ENCODE assay signal across 17 cellular contexts in the genomic region with DNA sequence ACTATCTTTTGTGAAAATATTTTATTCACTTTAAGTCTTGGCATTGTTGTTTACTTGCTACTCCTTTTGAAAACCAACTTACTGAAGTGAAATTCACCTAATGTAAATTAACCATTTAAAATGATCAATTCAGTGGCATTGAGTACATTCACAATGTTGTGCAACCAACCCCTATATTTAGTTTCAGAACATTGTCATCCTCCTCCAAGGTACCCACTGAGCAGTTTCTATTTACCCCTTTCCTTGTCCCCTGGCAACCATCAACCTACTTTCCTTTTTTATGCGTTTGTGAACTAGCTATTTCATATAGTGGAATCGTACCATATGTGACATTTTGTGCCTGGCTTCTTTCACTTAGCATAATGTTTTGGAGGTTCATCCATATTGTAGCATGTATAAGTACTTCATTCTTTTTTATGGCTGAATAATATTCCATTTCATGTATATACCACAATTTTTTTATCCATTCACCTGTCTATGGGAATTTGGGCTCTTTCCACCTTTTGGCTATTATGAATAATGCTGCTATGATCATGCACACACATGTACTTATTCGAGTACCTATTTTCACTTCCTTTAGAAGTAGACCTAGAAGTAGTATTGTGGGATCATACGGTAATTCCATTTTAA.
DNase-seq lines count a peak whose midpoint lies in the region; ATAC-seq lines count a peak whose summit lies in the region.
"Had no signal": no experiment of that assay in that cellular context is flagged by ENCODE, and none has a peak within 500 bp of the region (broad histone marks: within the 10 kb centered on the region; RNA-seq: fewer than 3 reads in every experiment).

No MANE protein-coding gene starts in this region.

- H3K27me3 ChIP-seq in HUES64 (ENCODE audit: insufficient read depth, low read length), result no peaks in the 10 kb centered on the region
- H3K27me3 ChIP-seq in SJSA1 (replicated peaks), result no peaks in the 10 kb centered on the region
- H3K27me3 ChIP-seq in mesendoderm (ENCODE audit: insufficient read depth, low read length, poor library complexity), result no peaks in the 10 kb centered on the region
- H3K27me3 ChIP-seq: transverse colon had no signal

- H3K56ac ChIP-seq in mesendoderm (ENCODE audit: low read length), result no peak overlapping the region

- H3K4me1 ChIP-seq in HUES64 (ENCODE audit: insufficient read depth, low read length) (peaks cover 71% of the 10 kb centered on the region), SJSA1 (replicated peaks) (peaks cover 37% of the 10 kb centered on the region), mesodermal cell (ENCODE audit: control insufficient read depth, insufficient read depth, low read length, poor library complexity, severe bottlenecking) (peaks cover 24% of the 10 kb centered on the region), mesendoderm (ENCODE audit: control insufficient read depth, low read depth, low read length) (peaks cover 15% of the 10 kb centered on the region)
- H3K4me1 ChIP-seq: transverse colon had no signal

- H3K9me3 Mint-ChIP-seq in activated T-cell treated with anti-CD3 and anti-CD28 coated beads, Interleukin-2, amount 50 U/mL, for 24 hours, result peaks cover 6% of the 10 kb centered on the region
- H3K9me3 Mint-ChIP-seq: dendritic cell treated with granulocyte-macrophage colony-stimulating factor and Interleukin-4, amounts not matched to agents 40 ng/mL and 50 ng/mL, for 4 days had no signal

- H3K79me2 ChIP-seq in mesendoderm (ENCODE audit: control insufficient read depth, insufficient read depth, low read length), result peaks cover 26% of the 10 kb centered on the region

- DNase-seq in activated T-cell treated with anti-CD3 and anti-CD28 coated beads, Interleukin-2, amount 50 U/mL, for 24 hours, result no peak
- DNase-seq in activated T-cell treated with anti-CD3 and anti-CD28 coated beads for 4 hours, result no peak
- DNase-seq in SJSA1 (ENCODE audit: low read depth in 1 of 2, low spot score in 2 of 2), result no peak
- DNase-seq in mesendoderm, result no peak
- no peak for DNase-seq in SHP77 (lab: John Stamatoyannopoulos, UW)
- DNase-seq: activated CD8-positive, alpha-beta memory T cell treated with anti-CD3 and anti-CD28 coated beads, Interleukin-2, amount 50 U/mL, for 48 hours; activated gamma-delta T cell treated with Interleukin-2 at 50 U/mL for 16 hours; DND-41; Karpas-422; naive B cell; NCI-H1105 treated with DMSO at 0.1 percent for 48 hours; transverse colon had no signal

- peaks cover 26% of the 10 kb centered on the region for H3K4me1 Mint-ChIP-seq in activated T-cell treated with anti-CD3 and anti-CD28 coated beads, Interleukin-2, amount 50 U/mL, for 24 hours (ENCODE audit: low read depth)
- H3K4me1 Mint-ChIP-seq: naive B cell had no signal

- no peak overlapping the region for H3K4me2 ChIP-seq in mesendoderm (ENCODE audit: low read length)

- H2BK120ac ChIP-seq in mesendoderm (ENCODE audit: low read depth, low read length), result no peak overlapping the region

- WGBS in HUES64, result 96% methylated on average over 3 of the region's 4 CpGs
- WGBS in mesodermal cell (ENCODE audit: insufficient coverage in 2 of 2), 2 experiments, result 100% methylated on average over 1 to 2 of the region's 4 CpGs
- no CpG with 5 or more reads among the region's 4 CpGs for WGBS in mesendoderm (ENCODE audit: extremely low coverage, insufficient coverage, low lambda C conversion rate)

- peak overlapping the region; percentile 47 for H3K27ac Mint-ChIP-seq in activated T-cell treated with anti-CD3 and anti-CD28 coated beads, Interleukin-2, amount 50 U/mL, for 24 hours
- H3K27ac Mint-ChIP-seq: dendritic cell treated with granulocyte-macrophage colony-stimulating factor and Interleukin-4, amounts not matched to agents 40 ng/mL and 50 ng/mL, for 4 days; naive B cell had no signal

- H3K27me3 Mint-ChIP-seq in activated T-cell treated with anti-CD3 and anti-CD28 coated beads, Interleukin-2, amount 50 U/mL, for 24 hours, result peaks cover 42% of the 10 kb centered on the region
- H3K27me3 Mint-ChIP-seq: dendritic cell treated with granulocyte-macrophage colony-stimulating factor and Interleukin-4, amounts not matched to agents 40 ng/mL and 50 ng/mL, for 4 days had no signal

- no peak overlapping the region for H3K4me3 Mint-ChIP-seq in activated T-cell treated with anti-CD3 and anti-CD28 coated beads, Interleukin-2, amount 50 U/mL, for 24 hours
- H3K4me3 Mint-ChIP-seq: dendritic cell treated with granulocyte-macrophage colony-stimulating factor and Interleukin-4, amounts not matched to agents 40 ng/mL and 50 ng/mL, for 4 days; naive B cell had no signal

- no peak overlapping the region for H4K8ac ChIP-seq in mesendoderm (ENCODE audit: low read depth, low read length)

- no peak for ATAC-seq in HG02938 (IDR thresholded peaks at IDR 0.05; ENCODE audit: unreplicated experiment)

- peaks cover 2% of the 10 kb centered on the region for H3K36me3 Mint-ChIP-seq in activated T-cell treated with anti-CD3 and anti-CD28 coated beads, Interleukin-2, amount 50 U/mL, for 24 hours (ENCODE audit: low read depth)
- H3K36me3 Mint-ChIP-seq: naive B cell had no signal

- peak overlapping the region; percentile 98 for H3K27ac ChIP-seq in HUES64 (ENCODE audit: low read depth, low read length)
- H3K27ac ChIP-seq in SJSA1, result peak overlapping the region; percentile 61
- peak overlapping the region; percentile 62 for H3K27ac ChIP-seq in mesodermal cell (ENCODE audit: low read depth, low read length, severe bottlenecking)
- H3K27ac ChIP-seq in mesendoderm (ENCODE audit: low read depth, low read length), result no peak overlapping the region
- H3K27ac ChIP-seq: transverse colon had no signal

- H2BK5ac ChIP-seq in mesendoderm (ENCODE audit: low read length), result no peak overlapping the region

- no peak overlapping the region for H4K5ac ChIP-seq in mesendoderm (ENCODE audit: low read length)

- no peak overlapping the region for H2BK15ac ChIP-seq in mesendoderm (replicated peaks; ENCODE audit: low read depth)

- H3K9me3 ChIP-seq in HUES64 (ENCODE audit: insufficient read depth, low read depth, low read length) (peaks cover 5% of the 10 kb centered on the region; the same call in 1 of the 2 replicates), SJSA1 (replicated peaks) (no peaks in the 10 kb centered on the region), mesodermal cell (ENCODE audit: control insufficient read depth, low read length) (peaks cover 8% of the 10 kb centered on the region)
- H3K9me3 ChIP-seq: transverse colon had no signal

- H3K79me1 ChIP-seq in mesendoderm (ENCODE audit: low read length), result peaks cover 12% of the 10 kb centered on the region

- no peak overlapping the region for H2AK5ac ChIP-seq in mesendoderm (ENCODE audit: low read length)

- H3K9ac ChIP-seq in HUES64 (ENCODE audit: low read depth, low read length) (peak overlapping the region; percentile 49), mesendoderm (ENCODE audit: low read length) (no peak overlapping the region)

- H3K23ac ChIP-seq in mesendoderm (ENCODE audit: low read length), result no peak overlapping the region

- H3K4ac ChIP-seq in mesendoderm (ENCODE audit: low read depth, low read length), result no peak overlapping the region

- peak overlapping the region; percentile 24 for H3K4me3 ChIP-seq in HUES64 (ENCODE audit: low read length)
- H3K4me3 ChIP-seq in SJSA1, result no peak overlapping the region
- H3K4me3 ChIP-seq in mesodermal cell (ENCODE audit: extremely low read depth, insufficient read depth, low read length, poor library complexity, severe bottlenecking), result no peak overlapping the region
- H3K4me3 ChIP-seq in mesendoderm (ENCODE audit: low read length), result no peak overlapping the region
- H3K4me3 ChIP-seq: A549, transverse colon had no signal

- H3K18ac ChIP-seq in mesendoderm (ENCODE audit: low read length), result no peak overlapping the region

- H3K36me3 ChIP-seq in HUES64 (ENCODE audit: insufficient read depth, low read length) (no peaks in the 10 kb centered on the region), SJSA1 (no peaks in the 10 kb centered on the region), mesodermal cell (ENCODE audit: control insufficient read depth, insufficient read depth, low read length) (no peaks in the 10 kb centered on the region), mesendoderm (ENCODE audit: control insufficient read depth, insufficient read depth, low read length) (no peaks in the 10 kb centered on the region)
- H3K36me3 ChIP-seq: transverse colon had no signal
